13 cellular contexts compared by ENCODE assay signal in genomic region chr12:106767954-106768501, GRCh38. TPM values are rescaled to one million over a fixed set of nuclear protein-coding genes. Genes with fewer than 3 reads are reported as not detected.
A peak's percentile ranks its signal among the peaks of the same experiment; 100 is the strongest.
DNase-seq lines count a peak whose midpoint lies in the region; ATAC-seq, FAIRE-seq and TF ChIP-seq lines count a peak whose summit lies in the region.
"Had no signal": no experiment of that assay in that cellular context is flagged by ENCODE, and none has a peak within 500 bp of the region (broad histone marks: within the 10 kb centered on the region; RNA-seq: fewer than 3 reads in every experiment).

No MANE protein-coding gene starts in this region.

- H3K27ac ChIP-seq in A549 (peak overlapping the region; percentile 77 to 79), HUES64 (ENCODE audit: low read depth, low read length) (peak overlapping the region; percentile 94), liver (ENCODE audit: low read depth in 1 of 2, low read length in 2 of 2) (peak overlapping the region; percentile 64 to 80)
- H3K27ac ChIP-seq: gastroesophageal sphincter, GM23248 had no signal

- H3K4me2 ChIP-seq in A549, result peak overlapping the region; percentile 68

- H3K4me1 ChIP-seq in A549, result peaks cover 53% of the 10 kb centered on the region
- peaks cover 65% of the 10 kb centered on the region for H3K4me1 ChIP-seq in HUES64 (ENCODE audit: insufficient read depth, low read length)
- H3K4me1 ChIP-seq in liver (ENCODE audit: control insufficient read depth in 4 of 4, insufficient read depth in 4 of 4, low read length in 3 of 4), result peaks cover 5 to 65% (median 57%) of the 10 kb centered on the region in 4 donors

- TF ChIP-seq RAD21 in A549 (conservative IDR thresholded peaks at IDR 0.05 in 1 of 2, IDR thresholded peaks at IDR 0.05 in 1 of 2) (no peak; a peak in 1 of 5 replicates), liver (IDR thresholded peaks at IDR 0.05) (no peak)

- FAIRE-seq in A549 (lab: Jason Lieb, UNC), result no peak

- DNase-seq in A549 (ENCODE audit: low read depth in 1 of 2, low spot score in 1 of 2) (peak in 1 of 2 experiments; percentile 62), cerebellar cortex (ENCODE audit: low spot score) (peak; percentile 81), NAMALWA (ENCODE audit: low spot score) (no peak), NCI-H2171 (lab: John Stamatoyannopoulos, UW) (no peak), 8988T (no peak)
- DNase-seq: GF-D8, GM23248, NCI-H1105, T1000 had no signal

- POLR2A ChIA-PET in A549 (lab: Yijun Ruan, JAX), result no interaction called here

- H3K36me3 ChIP-seq in HUES64 (ENCODE audit: insufficient read depth, low read length), result no peaks in the 10 kb centered on the region
- H3K36me3 ChIP-seq in liver (ENCODE audit: control insufficient read depth in 4 of 4, insufficient read depth in 3 of 4, low read depth in 1 of 4, low read length in 3 of 4), result no peaks in the 10 kb centered on the region
- H3K36me3 ChIP-seq: gastroesophageal sphincter had no signal

- 30% methylated on average over 8 of the region's 8 CpGs for WGBS in A549 (ENCODE audit: missing lambda C conversion rate)
- 0% methylated on average over 7 of the region's 8 CpGs for WGBS in HUES64
- 29% methylated on average over 8 of the region's 8 CpGs for WGBS in liver

- ATAC-seq in A549 (peak; percentile 39 to 64; a peak in 4 of 6 replicates), HG03354 (IDR thresholded peaks at IDR 0.05; ENCODE audit: poor library complexity, severe bottlenecking, unreplicated experiment) (no peak)
- ATAC-seq: gastroesophageal sphincter had no signal

- H3K9me3 ChIP-seq in A549 (no peaks in the 10 kb centered on the region), HUES64 (ENCODE audit: insufficient read depth, low read depth, low read length) (no peaks in the 10 kb centered on the region), liver (ENCODE audit: control insufficient read depth in 4 of 4, low read length in 3 of 4) (no peaks in the 10 kb centered on the region)
- H3K9me3 ChIP-seq: gastroesophageal sphincter had no signal

- peak overlapping the region; percentile 55; the same call in 1 of the 2 replicates for H3K9ac ChIP-seq in HUES64 (ENCODE audit: low read depth, low read length)
- peak overlapping the region in 1 of 2 donors; percentile 37 for H3K9ac ChIP-seq in liver (ENCODE audit: low read depth in 1 of 2, low read length in 2 of 2)
- H3K9ac ChIP-seq: GM23248 had no signal

- peak; percentile 63 to 82; a peak in 4 of 5 replicates for TF ChIP-seq EP300 in A549 (IDR thresholded peaks at IDR 0.05)

- H3K4me3 ChIP-seq in A549 (peak overlapping the region; percentile 12; the same call in 1 of the 3 replicates), HUES64 (ENCODE audit: low read length) (peak overlapping the region; percentile 39), liver (ENCODE audit: low read depth in 1 of 3, low read length in 3 of 3) (peak overlapping the region in 1 of 3 donors; percentile 21)
- H3K4me3 ChIP-seq: gastroesophageal sphincter, GM23248 had no signal

- no peaks in the 10 kb centered on the region for H3K27me3 ChIP-seq in HUES64 (ENCODE audit: insufficient read depth, low read length)
- H3K27me3 ChIP-seq in liver (ENCODE audit: control insufficient read depth in 4 of 4, insufficient read depth in 4 of 4, low read length in 3 of 4), result no peaks in the 10 kb centered on the region
- H3K27me3 ChIP-seq: gastroesophageal sphincter had no signal

- CTCF ChIA-PET in A549 (lab: Yijun Ruan, JAX), result interaction anchor here (1.6 to 3.0 kb wide), 2 partner anchors 10 to 77 kb away, joined by 4 to 9 read pairs; no protein-coding TSS in a partner anchor

- TF ChIP-seq POLR2A in A549 (IDR thresholded peaks at IDR 0.05; ENCODE audit: low read length), result no peak

- TF ChIP-seq CTCF in A549 (IDR thresholded peaks at IDR 0.05), result no peak
- no peak for TF ChIP-seq CTCF in liver (IDR thresholded peaks at IDR 0.05; ENCODE audit: low read depth, low read length, missing input control)

TF ChIP-seq in A549, 52 proteins besides CTCF, POLR2A, EP300 and RAD21 (continues in another document):
- TF ChIP-seq NPAS2 (CRISPR knock-in tag; IDR thresholded peaks at IDR 0.05; ENCODE audit: borderline replicate concordance) (no peak), MAFK (IDR thresholded peaks at IDR 0.05; ENCODE audit: partially characterized antibody) (no peak)
- TF ChIP-seq, protein P1, sequence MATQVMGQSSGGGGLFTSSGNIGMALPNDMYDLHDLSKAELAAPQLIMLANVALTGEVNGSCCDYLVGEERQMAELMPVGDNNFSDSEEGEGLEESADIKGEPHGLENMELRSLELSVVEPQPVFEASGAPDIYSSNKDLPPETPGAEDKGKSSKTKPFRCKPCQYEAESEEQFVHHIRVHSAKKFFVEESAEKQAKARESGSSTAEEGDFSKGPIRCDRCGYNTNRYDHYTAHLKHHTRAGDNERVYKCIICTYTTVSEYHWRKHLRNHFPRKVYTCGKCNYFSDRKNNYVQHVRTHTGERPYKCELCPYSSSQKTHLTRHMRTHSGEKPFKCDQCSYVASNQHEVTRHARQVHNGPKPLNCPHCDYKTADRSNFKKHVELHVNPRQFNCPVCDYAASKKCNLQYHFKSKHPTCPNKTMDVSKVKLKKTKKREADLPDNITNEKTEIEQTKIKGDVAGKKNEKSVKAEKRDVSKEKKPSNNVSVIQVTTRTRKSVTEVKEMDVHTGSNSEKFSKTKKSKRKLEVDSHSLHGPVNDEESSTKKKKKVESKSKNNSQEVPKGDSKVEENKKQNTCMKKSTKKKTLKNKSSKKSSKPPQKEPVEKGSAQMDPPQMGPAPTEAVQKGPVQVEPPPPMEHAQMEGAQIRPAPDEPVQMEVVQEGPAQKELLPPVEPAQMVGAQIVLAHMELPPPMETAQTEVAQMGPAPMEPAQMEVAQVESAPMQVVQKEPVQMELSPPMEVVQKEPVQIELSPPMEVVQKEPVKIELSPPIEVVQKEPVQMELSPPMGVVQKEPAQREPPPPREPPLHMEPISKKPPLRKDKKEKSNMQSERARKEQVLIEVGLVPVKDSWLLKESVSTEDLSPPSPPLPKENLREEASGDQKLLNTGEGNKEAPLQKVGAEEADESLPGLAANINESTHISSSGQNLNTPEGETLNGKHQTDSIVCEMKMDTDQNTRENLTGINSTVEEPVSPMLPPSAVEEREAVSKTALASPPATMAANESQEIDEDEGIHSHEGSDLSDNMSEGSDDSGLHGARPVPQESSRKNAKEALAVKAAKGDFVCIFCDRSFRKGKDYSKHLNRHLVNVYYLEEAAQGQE (IDR thresholded peaks at IDR 0.05), result no peak
- TF ChIP-seq, protein P2, sequence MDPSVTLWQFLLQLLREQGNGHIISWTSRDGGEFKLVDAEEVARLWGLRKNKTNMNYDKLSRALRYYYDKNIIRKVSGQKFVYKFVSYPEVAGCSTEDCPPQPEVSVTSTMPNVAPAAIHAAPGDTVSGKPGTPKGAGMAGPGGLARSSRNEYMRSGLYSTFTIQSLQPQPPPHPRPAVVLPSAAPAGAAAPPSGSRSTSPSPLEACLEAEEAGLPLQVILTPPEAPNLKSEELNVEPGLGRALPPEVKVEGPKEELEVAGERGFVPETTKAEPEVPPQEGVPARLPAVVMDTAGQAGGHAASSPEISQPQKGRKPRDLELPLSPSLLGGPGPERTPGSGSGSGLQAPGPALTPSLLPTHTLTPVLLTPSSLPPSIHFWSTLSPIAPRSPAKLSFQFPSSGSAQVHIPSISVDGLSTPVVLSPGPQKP (IDR thresholded peaks at IDR 0.05; ENCODE audit: low read depth, low read length), result no peak

TF ChIP-seq in liver, 16 proteins besides CTCF, POLR2A, EP300 and RAD21:
- TF ChIP-seq HNF4A (conservative IDR thresholded peaks at IDR 0.05) (peak; percentile 54 to 60), FOXA2 (IDR thresholded peaks at IDR 0.05) (no peak), JUND (IDR thresholded peaks at IDR 0.05) (peak in 1 of 2 donors; percentile 39), SP1 (IDR thresholded peaks at IDR 0.05) (peak; percentile 82), NR2F2 (IDR thresholded peaks at IDR 0.05) (peak; percentile 99), RXRA (IDR thresholded peaks at IDR 0.05) (peak; percentile 86 to 95), YY1 (IDR thresholded peaks at IDR 0.05) (peak; percentile 33), EGR1 (IDR thresholded peaks at IDR 0.05; ENCODE audit: low read depth in 2 of 2) (no peak)
- TF ChIP-seq, protein P1 (IDR thresholded peaks at IDR 0.05), result no peak

RNA-seq across cellular contexts. Expression of gene RIC8B, which starts 6.5 kb away (rescaled TPM):
- 25.5 and 27.0 TPM in 2 replicates for polyA plus RNA-seq in A549 (2011; rRNA removed)
- polyA plus RNA-seq in A549 (2012; cell fraction: cytosol; rRNA removed), result 5.9 and 7.1 TPM in 2 replicates
- 7.6 and 10.1 TPM in 2 replicates for polyA plus RNA-seq in A549 (2012; cell fraction: nucleus; rRNA removed)
- polyA plus RNA-seq in A549 (2017; fragmentation: RNase III; extraction: RNeasy Plus Mini Kit Qiagen cat#74134 plus additional on column Dnase treatment), result 9.4 to 10.5 TPM (median 9.7 TPM) in 3 replicates
- polyA minus RNA-seq in A549 (2011; rRNA and poly(A)+ RNA removed), result 40.8 and 41.6 TPM in 2 replicates
- polyA plus RNA-seq in HUES64 (2013, experiment 1 of 2), result 16.8 TPM
- 16.0 TPM for polyA plus RNA-seq in HUES64 (2013, experiment 2 of 2)
- 10 to 100 TPM in 1 of 2 donors, 1 to 10 TPM in 1; 5.6 to 15.1 TPM for total RNA-seq in liver
- polyA plus RNA-seq in liver, result 1 to 10 TPM; 2.7 to 2.8 TPM
